28 cellular contexts compared by ENCODE assay signal in the genomic region with DNA sequence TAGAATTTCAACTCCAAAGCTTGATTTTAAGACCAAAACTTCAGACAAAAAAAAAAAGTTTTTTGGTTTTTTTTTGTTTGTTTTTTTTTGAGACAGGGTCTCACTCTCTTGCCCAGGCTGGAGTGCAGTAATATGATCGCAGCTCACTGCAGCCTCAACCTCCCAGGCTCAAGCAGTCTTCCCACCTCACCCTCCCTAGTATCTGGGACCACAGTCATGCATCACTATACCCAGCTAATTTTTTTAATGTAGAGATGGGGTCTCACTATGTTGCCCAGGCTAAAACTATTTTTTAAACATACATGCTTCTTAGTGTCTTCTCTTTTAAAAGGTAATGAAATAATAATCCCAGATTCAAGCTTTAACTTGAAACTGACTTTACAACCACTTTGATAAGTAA.
"Had no signal": no experiment of that assay in that cellular context is flagged by ENCODE, and none has a peak within 500 bp of the region (broad histone marks: within the 10 kb centered on the region; RNA-seq: fewer than 3 reads in every experiment).

No MANE protein-coding gene starts in this region.

- H3K79me2 ChIP-seq: parathyroid adenoma had no signal

- H3K27me3 Mint-ChIP-seq: naive B cell; progenitor cell of endocrine pancreas; stimulated activated naive B cell treated with anti-CD40 and anti-IgM and Interleukin-4, amounts not matched to agents 10 μg/mL and 1 μg/mL and 100 μg/mL, for 72 hours had no signal

- H3K27ac ChIP-seq: left ventricle myocardium inferior, neural progenitor cell, neutrophil, parathyroid adenoma, right atrium auricular region, skin epidermis, stomach, testis, thyroid gland, transverse colon, upper lobe of left lung, vagina had no signal

- H3K4me1 Mint-ChIP-seq: mesothelial cell of epicardium, neural progenitor cell had no signal

- H3K4me3 Mint-ChIP-seq: mesothelial cell of epicardium; naive B cell; natural killer cell; nephron progenitor cell; neural progenitor cell; stimulated activated naive B cell treated with anti-CD40 and anti-IgM and Interleukin-4, amounts not matched to agents 10 μg/mL and 1 μg/mL and 100 μg/mL, for 72 hours had no signal

- DNase-seq: islet precursor cell; left ventricle myocardium inferior; mesendoderm; naive B cell; natural killer cell; nephron progenitor cell; occipital lobe; stimulated activated CD4-positive, alpha-beta T cell treated with anti-CD3 and anti-CD28 coated beads, Interleukin-12 subunit alpha, Interleukin-12 subunit beta, amount 100 ng/mL, for 4 hours; stimulated activated CD4-positive, alpha-beta T cell treated with anti-CD3 and anti-CD28 coated beads, Interleukin-15, amount 100 ng/mL, for 24 hours; stimulated activated CD4-positive, alpha-beta T cell treated with anti-CD3 and anti-CD28 coated beads, Interleukin-2, amount 100 ng/mL, for 24 hours; stimulated activated CD4-positive, alpha-beta T cell treated with anti-CD3 and anti-CD28 coated beads, Interleukin-4, amount 100 ng/mL, for 1 hour; stimulated activated naive B cell treated with anti-CD40 and anti-IgM and Interleukin-4, amounts not matched to agents 10 μg/mL and 1 μg/mL and 100 μg/mL, for 72 hours; stimulated activated naive CD8-positive, alpha-beta T cell treated with anti-CD3 and anti-CD28 coated beads, Interleukin-15, Interleukin-2, amounts not matched to agents 100 U/mL and 50 U/mL, for 24 hours; stomach; testis; thyroid gland; transverse colon; upper lobe of left lung had no signal

- ATAC-seq: sciatic nerve; stimulated activated naive B cell treated with anti-CD40 and anti-IgM and Interleukin-4, amounts not matched to agents 10 μg/mL and 1 μg/mL and 100 μg/mL, for 72 hours; stimulated activated naive CD8-positive, alpha-beta T cell treated with anti-CD3 and anti-CD28 coated beads, Interleukin-15, Interleukin-2, amounts not matched to agents 100 U/mL and 50 U/mL, for 24 hours had no signal

- H3K9me3 Mint-ChIP-seq: mesothelial cell of epicardium; naive B cell; natural killer cell; neural progenitor cell; stimulated activated naive B cell treated with anti-CD40 and anti-IgM and Interleukin-4, amounts not matched to agents 10 μg/mL and 1 μg/mL and 100 μg/mL, for 72 hours had no signal

- H3K27ac Mint-ChIP-seq: mesothelial cell of epicardium; nephron progenitor cell; neural progenitor cell; progenitor cell of endocrine pancreas; stimulated activated naive B cell treated with anti-CD40 and anti-IgM and Interleukin-4, amounts not matched to agents 10 μg/mL and 1 μg/mL and 100 μg/mL, for 72 hours had no signal

- H3K4me2 ChIP-seq: neural progenitor cell had no signal

- H2AFZ ChIP-seq: neural progenitor cell, parathyroid adenoma had no signal

- H3K27me3 ChIP-seq: neural progenitor cell, neutrophil, right atrium auricular region, stomach, testis, thyroid gland, transverse colon, upper lobe of left lung, vagina had no signal

- H3K4me3 ChIP-seq: left ventricle myocardium inferior, lung, neural progenitor cell, right atrium auricular region, skin epidermis, stomach, testis, thyroid gland, transverse colon, upper lobe of left lung, vagina had no signal

- H3K4me1 ChIP-seq: left ventricle myocardium inferior, neural progenitor cell, parathyroid adenoma, right atrium auricular region, testis, thyroid gland, upper lobe of left lung, vagina had no signal

- H3K9me3 ChIP-seq: left ventricle myocardium inferior, neutrophil, right atrium auricular region, stomach, testis, thyroid gland, transverse colon, upper lobe of left lung, vagina had no signal

- H3K9ac ChIP-seq: neural progenitor cell, parathyroid adenoma had no signal
